In genomic region chr1:150544204-150544603, GRCh38 we compare ENCODE assay signal across 15 cellular contexts. TPM values are rescaled to one million over a fixed set of nuclear protein-coding genes. Genes with fewer than 3 reads are reported as not detected.
DNase-seq lines count a peak whose midpoint lies in the region; ATAC-seq and TF ChIP-seq lines count a peak whose summit lies in the region.
"Had no signal": no experiment of that assay in that cellular context is flagged by ENCODE, and none has a peak within 500 bp of the region (broad histone marks: within the 10 kb centered on the region; RNA-seq: fewer than 3 reads in every experiment).

No MANE protein-coding gene starts in this region.

- no peaks in the 10 kb centered on the region for H3K27me3 ChIP-seq in liver (ENCODE audit: control insufficient read depth in 4 of 4, insufficient read depth in 4 of 4, low read length in 3 of 4)
- H3K27me3 ChIP-seq: BE2C, SJSA1 had no signal

- TF ChIP-seq CTCF in liver (IDR thresholded peaks at IDR 0.05; ENCODE audit: low read depth, low read length, missing input control) = no peak

- peaks cover 2 to 10% (median 8%) of the 10 kb centered on the region in 3 donors for H3K27me3 Mint-ChIP-seq in immature natural killer cell (ENCODE audit: low read depth in 3 of 3)

- no peaks in the 10 kb centered on the region for H3K36me3 ChIP-seq in liver (ENCODE audit: control insufficient read depth in 4 of 4, insufficient read depth in 3 of 4, low read depth in 1 of 4, low read length in 3 of 4)
- H3K36me3 ChIP-seq: BE2C, SJSA1 had no signal

- no peak for TF ChIP-seq RAD21 in liver (IDR thresholded peaks at IDR 0.05)

- H3K4me3 ChIP-seq in liver (ENCODE audit: low read depth in 1 of 3, low read length in 3 of 3) = no peak overlapping the region
- H3K4me3 ChIP-seq: lung, SJSA1 had no signal

- no peak overlapping the region for H3K4me3 Mint-ChIP-seq in immature natural killer cell
- H3K4me3 Mint-ChIP-seq: activated naive CD8-positive, alpha-beta T cell treated with anti-CD3 and anti-CD28 coated beads for 36 hours; nephron progenitor cell had no signal

- peaks cover 5 to 16% (median 7%) of the 10 kb centered on the region in 4 donors for H3K4me1 ChIP-seq in liver (ENCODE audit: control insufficient read depth in 4 of 4, insufficient read depth in 4 of 4, low read length in 3 of 4)
- H3K4me1 ChIP-seq: BE2C had no signal

- H3K9me3 ChIP-seq in liver (ENCODE audit: control insufficient read depth in 4 of 4, low read length in 3 of 4) = no peaks in the 10 kb centered on the region
- H3K9me3 ChIP-seq: BE2C, SJSA1 had no signal

- no peaks in the 10 kb centered on the region for H3K36me3 Mint-ChIP-seq in immature natural killer cell
- H3K36me3 Mint-ChIP-seq: activated naive CD8-positive, alpha-beta T cell treated with anti-CD3 and anti-CD28 coated beads for 36 hours had no signal

- peak overlapping the region; percentile 1 to 28 for H3K27ac ChIP-seq in liver (ENCODE audit: low read depth in 1 of 2, low read length in 2 of 2)
- H3K27ac ChIP-seq: SJSA1 had no signal

- no peak overlapping the region for H3K27ac Mint-ChIP-seq in immature natural killer cell
- H3K27ac Mint-ChIP-seq: activated naive CD8-positive, alpha-beta T cell treated with anti-CD3 and anti-CD28 coated beads for 36 hours; nephron progenitor cell had no signal

- 37% methylated on average over 3 of the region's 3 CpGs for WGBS in liver

- DNase-seq in DMS153 treated with DMSO at 0.1 percent for 48 hours (lab: John Stamatoyannopoulos, UW; ENCODE audit: unreplicated experiment) (peak; percentile 90), NCI-H1092 treated with DMSO at 0.1 percent for 48 hours (lab: John Stamatoyannopoulos, UW) (peak; percentile 85), SHP77 (lab: John Stamatoyannopoulos, UW) (peak; percentile 31 to 62), immature natural killer cell (no peak)
- DNase-seq in activated CD4-positive, alpha-beta T cell treated with anti-CD3 and anti-CD28 coated beads for 48 hours = no peak
- DNase-seq: activated naive CD8-positive, alpha-beta T cell treated with anti-CD3 and anti-CD28 coated beads for 36 hours; activated T-cell treated with anti-CD3 and anti-CD28 coated beads, Interleukin-2, amount 50 U/mL, for 1 hour; BE2C; nephron progenitor cell; stimulated activated CD4-positive, alpha-beta T cell treated with anti-CD3 and anti-CD28 coated beads, Interleukin-2, amount 100 ng/mL, for 24 hours had no signal

- H3K9me3 Mint-ChIP-seq in immature natural killer cell = no peaks in the 10 kb centered on the region
- H3K9me3 Mint-ChIP-seq: activated naive CD8-positive, alpha-beta T cell treated with anti-CD3 and anti-CD28 coated beads for 36 hours; nephron progenitor cell had no signal

- H3K4me1 Mint-ChIP-seq in immature natural killer cell = peaks cover 4 to 7% of the 10 kb centered on the region in 2 donors

- ATAC-seq in GM18907 (IDR thresholded peaks at IDR 0.05; ENCODE audit: unreplicated experiment) (no peak), GM18873 (IDR thresholded peaks at IDR 0.05; ENCODE audit: low FRiP score, unreplicated experiment) (no peak)

- H3K9ac ChIP-seq in liver (ENCODE audit: low read depth in 1 of 2, low read length in 2 of 2) = no peak overlapping the region

TF ChIP-seq in liver, 16 proteins besides CTCF, POLR2A, EP300 and RAD21:
- peak; percentile 34 to 66 for TF ChIP-seq RXRA (IDR thresholded peaks at IDR 0.05)
- TF ChIP-seq ATF3 (IDR thresholded peaks at IDR 0.05) = no peak
- TF ChIP-seq FOXA2 (IDR thresholded peaks at IDR 0.05) = no peak
- TF ChIP-seq SP1 (IDR thresholded peaks at IDR 0.05) = peak; percentile 37
- peak in 1 of 2 donors; percentile 68 for TF ChIP-seq JUND (IDR thresholded peaks at IDR 0.05)
TF ChIP-seq in liver: peak in this region for 3.

RNA-seq across cellular contexts. Expression of gene ADAMTSL4, which starts 5.0 kb away (rescaled TPM):
- 10 to 100 TPM in 1 of 2 donors, 1 to 10 TPM in 1; 5.6 to 11.5 TPM for total RNA-seq in liver
- polyA plus RNA-seq in liver (10 to 100 TPM; 11.4 to 12.2 TPM), immature natural killer cell (not detected)

RNA-seq across cellular contexts. Expression of gene FALEC, which starts 28.7 kb away (rescaled TPM):
- total RNA-seq in liver = not detected
- not detected for polyA plus RNA-seq in liver
- not detected for polyA plus RNA-seq in immature natural killer cell
- total RNA-seq: activated naive CD8-positive, alpha-beta T cell treated with anti-CD3 and anti-CD28 coated beads for 36 hours; lung; SJSA1 had no signal

RNA-seq across cellular contexts. Expression of gene MCL1, which starts 35.2 kb away (rescaled TPM):
- total RNA-seq in liver = 100 to 1,000 TPM in 1 of 2 donors, 10 to 100 TPM in 1; 94.6 to 181 TPM
- polyA plus RNA-seq in liver (10 to 100 TPM; 23.4 to 65.4 TPM), immature natural killer cell (100 to 1,000 TPM in 1 of 3 donors, 10 to 100 TPM in 2; 44.2 to 113 (median 73.0) TPM)

RNA-seq across cellular contexts. Expression of gene ECM1, which starts 36.3 kb away (rescaled TPM):
- total RNA-seq in liver = 1 to 10 TPM; 5.1 to 8.1 TPM
- 10 to 100 TPM; 17.0 to 22.5 TPM for polyA plus RNA-seq in liver
- polyA plus RNA-seq in immature natural killer cell = not detected

RNA-seq across cellular contexts. Expression of gene TARS2, which starts 57.0 kb away (rescaled TPM):
- total RNA-seq in liver = 10 to 100 TPM; 16.5 to 20.8 TPM
- polyA plus RNA-seq in liver (10 to 100 TPM; 10.9 to 20.7 TPM), immature natural killer cell (10 to 100 TPM; 29.6 to 40.8 (median 31.9) TPM)

Comparison
In these comparisons a context has a peak if more than half of its experiments do, and no peak if none do; other contexts are left out.
1. DNase-seq: peak in DMS153 treated with DMSO at 0.1 percent for 48 hours (single experiment), NCI-H1092 treated with DMSO at 0.1 percent for 48 hours (single experiment) and SHP77 (2 of 2); none in immature natural killer cell (0 of 3) and activated CD4-positive, alpha-beta T cell treated with anti-CD3 and anti-CD28 coated beads for 48 hours (single experiment).
2. RNA of gene ADAMTSL4, which starts 5.0 kb away (polyA plus RNA-seq): 11.4 to 12.2 TPM in liver; not detected in immature natural killer cell; every median in the first group is over 10 times any median in the second.